Comparison of ENCODE assay signal across 11 cellular contexts in genomic region chr17:31541559-31541958, GRCh38.
DNase-seq lines count a peak whose midpoint lies in the region; ATAC-seq, FAIRE-seq and TF ChIP-seq lines count a peak whose summit lies in the region.
"Had no signal": no experiment of that assay in that cellular context is flagged by ENCODE, and none has a peak within 500 bp of the region (broad histone marks: within the 10 kb centered on the region; RNA-seq: fewer than 3 reads in every experiment).

No MANE protein-coding gene starts in this region.

- no peak overlapping the region for H3K27ac ChIP-seq in Panc1 (ENCODE audit: low read length)
- H3K27ac ChIP-seq: testis had no signal

- TF ChIP-seq POLR2A in GM12891 (IDR thresholded peaks at IDR 0.05; ENCODE audit: low read depth, low read length), result no peak

- in situ Hi-C loops in Panc1 (cut with HindIII; ENCODE audit: low pct_unique_long_range_greater_than_20kb, low sequenced_read_pairs), result no loop called here

- no peaks in the 10 kb centered on the region for H3K9me3 ChIP-seq in Panc1 (ENCODE audit: control insufficient read depth, insufficient read depth, low read depth, low read length)
- H3K9me3 ChIP-seq: testis had no signal

- ATAC-seq in Panc1, result peak; percentile 75
- no peak for ATAC-seq in GM18907 (IDR thresholded peaks at IDR 0.05; ENCODE audit: unreplicated experiment)

- TF ChIP-seq CTCF in GM12874 (IDR thresholded peaks at IDR 0.05; ENCODE audit: insufficient read depth, low read depth, low read length) (peak; percentile 47; the same call in 1 of the 2 replicates), Panc1 (IDR thresholded peaks at IDR 0.05) (no peak)

- FAIRE-seq in GM12891 (lab: Jason Lieb, UNC), result no peak

- peak; percentile 23 for DNase-seq in COLO668 (lab: John Stamatoyannopoulos, UW; ENCODE audit: unreplicated experiment)
- DNase-seq in Panc1 (ENCODE audit: low read depth, low spot score), result no peak
- peak; percentile 59 for DNase-seq in iPS-NIHi11 (ENCODE audit: low spot score)
- DNase-seq in GM12891 (ENCODE audit: insufficient read length, low spot score), result no peak
- no peak for DNase-seq in HPDE6-E6E7 (ENCODE audit: extremely low spot score)
- DNase-seq: activated effector memory CD4-positive, alpha-beta T cell treated with anti-CD3 and anti-CD28 coated beads, Interleukin-2, amount 50 U/mL, for 16 hours; effector CD4-positive, alpha-beta T cell; NCI-H345; testis had no signal

- peaks cover 9% of the 10 kb centered on the region; the same call in 1 of the 2 replicates for H3K4me1 ChIP-seq in Panc1 (ENCODE audit: control insufficient read depth, insufficient read depth, low read length)

- intact Hi-C loops in Panc1 (cut with micrococcal nuclease; ENCODE audit: unreplicated experiment), result no loop called here

- no peaks in the 10 kb centered on the region for H3K36me3 ChIP-seq in Panc1 (ENCODE audit: control insufficient read depth, insufficient read depth, low read length)

- POLR2A ChIA-PET in Panc1 (lab: Charles Lee), result interaction anchor here (0.6 kb wide), 1 partner anchor 387 kb away, joined by 3 read pairs; no protein-coding TSS in a partner anchor

- BruUV-seq in Panc1 (replicated peaks; lab: Mats Ljungman, UMichigan), result no TSS peak

- no peak overlapping the region for H3K4me3 ChIP-seq in Panc1 (ENCODE audit: low read depth in 2 of 2, low read length in 2 of 2)
- H3K4me3 ChIP-seq: testis had no signal

- H3K27me3 ChIP-seq in Panc1 (ENCODE audit: control insufficient read depth, insufficient read depth, low read length), result no peaks in the 10 kb centered on the region
- H3K27me3 ChIP-seq: testis had no signal

- CTCF ChIA-PET in Panc1 (lab: Charles Lee), result no interaction called here

TF ChIP-seq in GM12891, 5 proteins besides CTCF, POLR2A, EP300 and RAD21:
- TF ChIP-seq TAF1 (IDR thresholded peaks at IDR 0.05; ENCODE audit: low read depth, low read length) (no peak), POU2F2 (IDR thresholded peaks at IDR 0.05; ENCODE audit: low read depth, low read length) (no peak), SPI1 (IDR thresholded peaks at IDR 0.05; ENCODE audit: low read depth, low read length) (no peak), PAX5 (IDR thresholded peaks at IDR 0.05; ENCODE audit: insufficient read depth, low read length, severe bottlenecking) (no peak), POLR2AphosphoS5 (IDR thresholded peaks at IDR 0.05; ENCODE audit: low read depth, low read length) (no peak)

Comparison
In these comparisons a context has a peak if more than half of its experiments do, and no peak if none do; other contexts are left out.
1. DNase-seq: peak in COLO668 (single experiment) and iPS-NIHi11 (single experiment); none in Panc1 (single experiment), GM12891 (single experiment) and HPDE6-E6E7 (single experiment).